Comparison of ENCODE assay signal across 9 cellular contexts in genomic region chr9:136949239-136949816, GRCh38. TPM values are rescaled to one million over a fixed set of nuclear protein-coding genes. Genes with fewer than 3 reads are reported as not detected.
DNase-seq lines count a peak whose midpoint lies in the region; FAIRE-seq and TF ChIP-seq lines count a peak whose summit lies in the region.
"Had no signal": no experiment of that assay in that cellular context is flagged by ENCODE, and none has a peak within 500 bp of the region (broad histone marks: within the 10 kb centered on the region; RNA-seq: fewer than 3 reads in every experiment).

No MANE protein-coding gene starts in this region.

- H3K27ac ChIP-seq in SK-N-MC (no peak overlapping the region), rectal smooth muscle tissue (ENCODE audit: low read depth, low read length) (peak overlapping the region; percentile 59)

- H3K4me3 ChIP-seq in GM12875 (ENCODE audit: low read depth, low read length) = peak overlapping the region; percentile 65
- peak overlapping the region; percentile 94 for H3K4me3 ChIP-seq in SK-N-MC
- H3K4me3 ChIP-seq in fibroblast of villous mesenchyme (ENCODE audit: low read depth, low read length) = peak overlapping the region; percentile 66
- H3K4me3 ChIP-seq in rectal smooth muscle tissue (ENCODE audit: low read length) = peak overlapping the region; percentile 91

- no peaks in the 10 kb centered on the region for H3K27me3 ChIP-seq in rectal smooth muscle tissue (ENCODE audit: control insufficient read depth, insufficient read depth, low read length)

- TF ChIP-seq CTCF in GM12875 (IDR thresholded peaks at IDR 0.05; ENCODE audit: borderline replicate concordance, insufficient read depth, low read depth, low read length) (no peak), fibroblast of villous mesenchyme (IDR thresholded peaks at IDR 0.05; ENCODE audit: insufficient read depth, low read depth, low read length) (no peak), GM13976 (IDR thresholded peaks at IDR 0.05; ENCODE audit: borderline replicate concordance, control extremely low read depth, extremely low read depth, insufficient read depth, missing control alignments) (no peak)

- H3K9me3 ChIP-seq in SK-N-MC (ENCODE audit: low read depth, low read length) = no peaks in the 10 kb centered on the region

- in situ Hi-C loops in GM13976 (cut with MboI; ENCODE audit: low sequenced_read_pairs, unreplicated experiment) = no loop called here

- DNase-seq in SK-N-MC (ENCODE audit: low read depth, low spot score) = no peak
- no peak for DNase-seq in fibroblast of villous mesenchyme (ENCODE audit: low read depth)
- no peak for DNase-seq in GM12892 (ENCODE audit: insufficient read length)
- DNase-seq in HK-2 (ENCODE audit: unreplicated experiment) = no peak
- DNase-seq in MV-4-11 (lab: John Stamatoyannopoulos, UW) = no peak
- DNase-seq in GM13976 (ENCODE audit: low spot score) = no peak

- no peak for TF ChIP-seq POLR2A in GM12892 (IDR thresholded peaks at IDR 0.05; ENCODE audit: low read depth, low read length)

- H3K36me3 ChIP-seq in SK-N-MC (ENCODE audit: insufficient read depth, low read length) (no peaks in the 10 kb centered on the region), rectal smooth muscle tissue (ENCODE audit: control insufficient read depth, insufficient read depth, low read length) (no peaks in the 10 kb centered on the region)

- peak overlapping the region; percentile 55 for H3K9ac ChIP-seq in SK-N-MC (ENCODE audit: insufficient read length)
- peak overlapping the region; percentile 38 for H3K9ac ChIP-seq in rectal smooth muscle tissue (ENCODE audit: low read length)

- no peaks in the 10 kb centered on the region for H3K4me1 ChIP-seq in rectal smooth muscle tissue (ENCODE audit: control insufficient read depth, insufficient read depth, low read length)

- no peak for FAIRE-seq in GM12892 (lab: Jason Lieb, UNC)

RNA-seq across cellular contexts. Expression of gene LCN12, which starts 2.7 kb away (rescaled TPM):
- 0.86 TPM in 1 of 2 replicates, not detected in the other for total RNA-seq in fibroblast of villous mesenchyme
- 0.87 TPM for polyA plus RNA-seq in GM12892 (2012; ENCODE audit: missing spikeins)

RNA-seq across cellular contexts. Expression of gene C8G, which starts 4.3 kb away (rescaled TPM):
- total RNA-seq in fibroblast of villous mesenchyme = 0.86 TPM in 1 of 2 replicates, not detected in the other
- not detected for polyA plus RNA-seq in GM12892 (2012; ENCODE audit: missing spikeins)
- total RNA-seq: NCI-H460 had no signal

RNA-seq across cellular contexts. Expression of gene FBXW5, which starts 4.8 kb away (rescaled TPM):
- total RNA-seq in fibroblast of villous mesenchyme = 104 and 115 TPM in 2 replicates
- 10.1 TPM for polyA plus RNA-seq in GM12892 (2012; ENCODE audit: missing spikeins)

RNA-seq across cellular contexts. Expression of gene PTGDS, which starts 28.0 kb away (rescaled TPM):
- 10.8 and 21.9 TPM in 2 replicates for total RNA-seq in fibroblast of villous mesenchyme
- not detected for polyA plus RNA-seq in GM12892 (2012; ENCODE audit: missing spikeins)
- total RNA-seq: NCI-H460 had no signal

RNA-seq across cellular contexts. Expression of gene LCNL1, which starts 33.5 kb away (rescaled TPM):
- 3.2 and 3.5 TPM in 2 replicates for total RNA-seq in fibroblast of villous mesenchyme
- polyA plus RNA-seq in GM12892 (2012; ENCODE audit: missing spikeins) = not detected
- total RNA-seq: NCI-H460 had no signal
